ENCODE assay signal across 19 cellular contexts in the genomic region with DNA sequence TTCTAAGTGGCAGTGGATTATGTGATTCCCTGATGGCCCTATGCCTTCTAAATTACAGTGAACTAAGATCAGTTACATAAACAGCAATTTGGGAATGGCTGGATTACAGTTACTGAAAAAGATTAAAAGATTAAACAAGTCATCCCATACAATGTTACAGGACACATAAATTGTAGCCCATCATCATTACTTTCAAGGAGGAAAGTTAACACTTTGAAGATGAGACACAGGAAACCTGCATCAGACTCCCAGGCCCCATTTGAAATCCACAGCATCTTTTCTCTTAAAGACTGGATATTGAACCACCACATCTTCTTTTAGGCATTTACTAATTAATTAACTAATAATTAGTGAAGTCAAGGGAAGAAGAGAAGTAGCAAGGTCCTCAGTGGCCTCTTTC.
DNase-seq lines count a peak whose midpoint lies in the region; ATAC-seq and TF ChIP-seq lines count a peak whose summit lies in the region.
"Had no signal": no experiment of that assay in that cellular context is flagged by ENCODE, and none has a peak within 500 bp of the region (broad histone marks: within the 10 kb centered on the region; RNA-seq: fewer than 3 reads in every experiment).

No MANE protein-coding gene starts in this region.

- peaks cover 13% of the 10 kb centered on the region for H3K9me3 Mint-ChIP-seq in activated naive CD8-positive, alpha-beta T cell (ENCODE audit: low read depth)
- H3K9me3 Mint-ChIP-seq in activated naive CD8-positive, alpha-beta T cell treated with anti-CD3 and anti-CD28 coated beads for 36 hours, result peaks cover 23% of the 10 kb centered on the region
- H3K9me3 Mint-ChIP-seq in central memory CD8-positive, alpha-beta T cell, result peaks cover 11% of the 10 kb centered on the region
- H3K9me3 Mint-ChIP-seq: activated B cell treated with CpG ODN at 0.5 μM for 24 hours had no signal

- H3K9me3 ChIP-seq in osteoblast (ENCODE audit: low read depth, low read length) (no peaks in the 10 kb centered on the region), PC-3 (ENCODE audit: low read length) (no peaks in the 10 kb centered on the region), stomach (peaks cover 0 to 8% (median 0%) of the 10 kb centered on the region in 4 donors), ascending aorta (peaks cover 0 to 19% of the 10 kb centered on the region in 2 donors)
- H3K9me3 ChIP-seq: MG63, neutrophil had no signal

- H4K20me1 ChIP-seq in osteoblast (ENCODE audit: insufficient read depth, low read length) (no peaks in the 10 kb centered on the region), PC-3 (ENCODE audit: low read length) (no peaks in the 10 kb centered on the region)

- no peaks in the 10 kb centered on the region for H3K27me3 Mint-ChIP-seq in activated naive CD8-positive, alpha-beta T cell
- no peaks in the 10 kb centered on the region for H3K27me3 Mint-ChIP-seq in activated naive CD8-positive, alpha-beta T cell treated with anti-CD3 and anti-CD28 coated beads for 36 hours
- no peaks in the 10 kb centered on the region for H3K27me3 Mint-ChIP-seq in central memory CD8-positive, alpha-beta T cell
- H3K27me3 Mint-ChIP-seq: activated B cell treated with CpG ODN at 0.5 μM for 24 hours had no signal

- no peaks in the 10 kb centered on the region for H3K9me2 ChIP-seq in PC-3 (replicated peaks; ENCODE audit: low read length)

- TF ChIP-seq CTCF in osteoblast (IDR thresholded peaks at IDR 0.05; ENCODE audit: extremely low read depth, low read depth, low read length) (no peak), PC-3 (conservative IDR thresholded peaks at IDR 0.05; ENCODE audit: low read depth, low read length) (no peak), stomach (IDR thresholded peaks at IDR 0.05) (no peak), ascending aorta (IDR thresholded peaks at IDR 0.05) (no peak)

- no peaks in the 10 kb centered on the region for H3K79me2 ChIP-seq in osteoblast (ENCODE audit: insufficient read depth, low read length)
- no peaks in the 10 kb centered on the region for H3K79me2 ChIP-seq in PC-3 (ENCODE audit: low read length)

- no TSS peak for BruUV-seq in PC-3 (replicated peaks; lab: Mats Ljungman, UMichigan)

- DNase-seq in activated naive CD8-positive, alpha-beta T cell treated with anti-CD3 and anti-CD28 coated beads for 36 hours, result no peak
- DNase-seq in central memory CD8-positive, alpha-beta T cell (ENCODE audit: low spot score in 2 of 2), result no peak
- DNase-seq in osteoblast (ENCODE audit: insufficient read length, low spot score, missing footprints) (no peak), PC-3 (no peak), stomach (no peak), ascending aorta (ENCODE audit: low spot score in 2 of 2) (no peak)
- DNase-seq: activated B cell treated with CpG ODN at 0.5 μM for 24 hours; activated naive CD4-positive, alpha-beta T cell; DMS79 treated with DMSO at 0.1 percent for 48 hours; foreskin melanocyte; MG63; NCI-H748 treated with DMSO at 0.1 percent for 48 hours; retina; stimulated activated CD4-positive, alpha-beta T cell treated with anti-CD3 and anti-CD28 coated beads, Interleukin-15, amount 100 ng/mL, for 24 hours had no signal

- H3K36me3 ChIP-seq in osteoblast (ENCODE audit: insufficient read depth, low read length) (no peaks in the 10 kb centered on the region), PC-3 (ENCODE audit: low read depth, low read length) (no peaks in the 10 kb centered on the region), stomach (no peaks in the 10 kb centered on the region), ascending aorta (no peaks in the 10 kb centered on the region)
- H3K36me3 ChIP-seq: MG63 had no signal

- intact Hi-C loops in PC-3 (cut with micrococcal nuclease), result no loop called here
- intact Hi-C loops in stomach (cut with DNase I; ENCODE audit: low total_unique reads), result no loop called here
- intact Hi-C loops in ascending aorta (cut with DNase I), result no loop called here

- CTCF ChIA-PET in PC-3 (lab: Charles Lee), result no interaction called here

- peaks cover 15% of the 10 kb centered on the region for H3K4me1 Mint-ChIP-seq in activated naive CD8-positive, alpha-beta T cell (ENCODE audit: low read depth)
- peaks cover 19% of the 10 kb centered on the region for H3K4me1 Mint-ChIP-seq in activated naive CD8-positive, alpha-beta T cell treated with anti-CD3 and anti-CD28 coated beads for 36 hours
- peaks cover 70% of the 10 kb centered on the region for H3K4me1 Mint-ChIP-seq in central memory CD8-positive, alpha-beta T cell

- no peaks in the 10 kb centered on the region for H3K27me3 ChIP-seq in osteoblast (ENCODE audit: insufficient read depth, low read length)
- no peaks in the 10 kb centered on the region for H3K27me3 ChIP-seq in PC-3 (ENCODE audit: low read length)
- H3K27me3 ChIP-seq in stomach, result no peaks in the 10 kb centered on the region
- H3K27me3 ChIP-seq in ascending aorta, result no peaks in the 10 kb centered on the region
- H3K27me3 ChIP-seq: MG63, neutrophil, tibial nerve had no signal

- H3F3A ChIP-seq in PC-3 (ENCODE audit: low read length, unreplicated experiment), result no peaks in the 10 kb centered on the region

- H2AFZ ChIP-seq in osteoblast (ENCODE audit: low read length) (no peak overlapping the region), PC-3 (ENCODE audit: low read length) (no peak overlapping the region)

- H3K36me3 Mint-ChIP-seq in activated naive CD8-positive, alpha-beta T cell, result peaks cover 51% of the 10 kb centered on the region
- peaks cover 71% of the 10 kb centered on the region for H3K36me3 Mint-ChIP-seq in activated naive CD8-positive, alpha-beta T cell treated with anti-CD3 and anti-CD28 coated beads for 36 hours
- peaks cover 10% of the 10 kb centered on the region for H3K36me3 Mint-ChIP-seq in central memory CD8-positive, alpha-beta T cell (ENCODE audit: insufficient read depth)

- peak overlapping the region; percentile 11 for H3K27ac Mint-ChIP-seq in activated naive CD8-positive, alpha-beta T cell
- no peak overlapping the region for H3K27ac Mint-ChIP-seq in activated naive CD8-positive, alpha-beta T cell treated with anti-CD3 and anti-CD28 coated beads for 36 hours
- peak overlapping the region; percentile 61 for H3K27ac Mint-ChIP-seq in central memory CD8-positive, alpha-beta T cell (ENCODE audit: low read depth)

- TF ChIP-seq EP300 in stomach (IDR thresholded peaks at IDR 0.05), result no peak

- peak overlapping the region; percentile 95 for H3K27ac ChIP-seq in osteoblast (ENCODE audit: low read depth, low read length)
- no peak overlapping the region for H3K27ac ChIP-seq in PC-3 (ENCODE audit: low read length)
- H3K27ac ChIP-seq in stomach, result peak overlapping the region in 1 of 5 donors; percentile 9
- no peak overlapping the region for H3K27ac ChIP-seq in ascending aorta
- H3K27ac ChIP-seq: epithelial cell of prostate, neutrophil, tibial nerve had no signal

- POLR2A ChIA-PET in PC-3 (lab: Charles Lee; ENCODE audit: unreplicated experiment), result no interaction called here

- ATAC-seq in HG02610 (IDR thresholded peaks at IDR 0.05; ENCODE audit: unreplicated experiment), result peak; percentile 0
- ATAC-seq in central memory CD8-positive, alpha-beta T cell (replicated peaks; ENCODE audit: extremely low read depth, poor library complexity, severe bottlenecking), result no peak
- no peak for ATAC-seq in PC-3

- no peak overlapping the region for H3K4me3 ChIP-seq in osteoblast (ENCODE audit: insufficient read depth, low read length)
- H3K4me3 ChIP-seq in PC-3 (ENCODE audit: low read length), result no peak overlapping the region
- no peak overlapping the region for H3K4me3 ChIP-seq in stomach
- no peak overlapping the region for H3K4me3 ChIP-seq in ascending aorta
- H3K4me3 ChIP-seq: MG63, tibial nerve had no signal

- peaks cover 26% of the 10 kb centered on the region for H3K4me1 ChIP-seq in osteoblast (ENCODE audit: insufficient read depth, low read length)
- no peaks in the 10 kb centered on the region for H3K4me1 ChIP-seq in PC-3 (ENCODE audit: insufficient read depth, low read length)
- no peaks in the 10 kb centered on the region for H3K4me1 ChIP-seq in stomach
- no peaks in the 10 kb centered on the region for H3K4me1 ChIP-seq in ascending aorta

- H3K4me2 ChIP-seq in osteoblast (ENCODE audit: insufficient read depth, low read length) (peak overlapping the region; percentile 22), PC-3 (ENCODE audit: low read length) (no peak overlapping the region)

- H3K4me3 Mint-ChIP-seq in activated naive CD8-positive, alpha-beta T cell, result no peak overlapping the region
- no peak overlapping the region for H3K4me3 Mint-ChIP-seq in activated naive CD8-positive, alpha-beta T cell treated with anti-CD3 and anti-CD28 coated beads for 36 hours
- H3K4me3 Mint-ChIP-seq in central memory CD8-positive, alpha-beta T cell, result no peak overlapping the region
- H3K4me3 Mint-ChIP-seq: activated B cell treated with CpG ODN at 0.5 μM for 24 hours had no signal

- no peak for TF ChIP-seq POLR2A in stomach (IDR thresholded peaks at IDR 0.05)

- no peak overlapping the region for H3K9ac ChIP-seq in PC-3 (ENCODE audit: low read length)
